In genomic region chr10:58967551-58968418, GRCh38 we compare ENCODE assay signal across 8 cellular contexts.
DNase-seq lines count a peak whose midpoint lies in the region; ATAC-seq and TF ChIP-seq lines count a peak whose summit lies in the region.

No MANE protein-coding gene starts in this region.

- ATAC-seq in GM18502 (IDR thresholded peaks at IDR 0.05; ENCODE audit: poor library complexity, unreplicated experiment): peak; percentile 55

- H3K23ac ChIP-seq in neuronal stem cell (ENCODE audit: low read depth, low read length, poor library complexity): no peak overlapping the region

- H4K8ac ChIP-seq in neuronal stem cell (ENCODE audit: low read depth, low read length): no peak overlapping the region

- WGBS in neuronal stem cell (ENCODE audit: extremely low coverage in 2 of 2, insufficient read length in 2 of 2, insufficient replicate concordance in 1 of 2), 2 donors: no CpG with 5 or more reads among the region's 19 CpGs

- H3K27me3 ChIP-seq in dorsolateral prefrontal cortex (no peaks in the 10 kb centered on the region), neuronal stem cell (ENCODE audit: control insufficient read depth in 3 of 3, insufficient read depth in 3 of 3, low read depth in 1 of 3, low read length in 3 of 3) (peaks cover 0 to 13% (median 0%) of the 10 kb centered on the region in 3 experiments)

- no peaks in the 10 kb centered on the region for H3K9me3 ChIP-seq in neuronal stem cell (replicated peaks in 1 of 2; ENCODE audit: control insufficient read depth in 2 of 2, insufficient read depth in 1 of 2, low read depth in 1 of 2, low read length in 2 of 2)

- H3K9ac ChIP-seq in neuronal stem cell (ENCODE audit: low read depth, low read length, poor library complexity): no peak overlapping the region

- H3K18ac ChIP-seq in neuronal stem cell (ENCODE audit: low read length): no peak overlapping the region

- intact Hi-C loops in dorsolateral prefrontal cortex (cut with DNase I): loop anchor here in 1 of 2 donors (10.0 kb wide), 1 partner anchor 127 kb away; no protein-coding TSS in a partner anchor

- peak in 2 of 56 donors; percentile 10 to 13 for TF ChIP-seq CTCF in dorsolateral prefrontal cortex (IDR thresholded peaks at IDR 0.05 in 54 of 56, conservative IDR thresholded peaks at IDR 0.05 in 2 of 56; ENCODE audit: low read depth in 1 of 56, partially characterized antibody in 56 of 56)

- H4K91ac ChIP-seq in neuronal stem cell (ENCODE audit: low read depth, low read length, poor library complexity): no peak overlapping the region

- peaks cover 4 to 26% of the 10 kb centered on the region in 2 donors for H3K4me1 ChIP-seq in neuronal stem cell (ENCODE audit: control insufficient read depth in 2 of 2, insufficient read depth in 1 of 2, low read depth in 1 of 2, low read length in 2 of 2)

- H3K36me3 ChIP-seq in neuronal stem cell (replicated peaks in 1 of 2; ENCODE audit: control insufficient read depth in 2 of 2, insufficient read depth in 2 of 2, low read length in 2 of 2): no peaks in the 10 kb centered on the region

- no peak overlapping the region for H2BK12ac ChIP-seq in neuronal stem cell (ENCODE audit: low read length)

- DNase-seq in HuH-7 (ENCODE audit: low spot score): peak; percentile 72
- DNase-seq in dorsolateral prefrontal cortex: peak; percentile 58 to 88 (median 74)
- DNase-seq in neuronal stem cell (ENCODE audit: low spot score): peak; percentile 85
- no peak for DNase-seq in activated CD4-positive, alpha-beta T cell treated with anti-CD3 and anti-CD28 coated beads for 4 hours
- DNase-seq in stimulated activated CD4-positive, alpha-beta T cell treated with anti-CD3 and anti-CD28 coated beads, Interleukin-4, amount 100 ng/mL, for 24 hours: no peak
- DNase-seq in activated CD4-positive, alpha-beta T cell treated with anti-CD3 and anti-CD28 coated beads, Interleukin-2, amount 50 U/mL, for 48 hours: no peak
- DNase-seq in NCI-H446 (lab: John Stamatoyannopoulos, UW): no peak

- no peak overlapping the region for H3K14ac ChIP-seq in neuronal stem cell (ENCODE audit: low read length)

- H3K27ac ChIP-seq in dorsolateral prefrontal cortex: peak overlapping the region; percentile 79 to 99 (median 96)
- peak overlapping the region; percentile 71 for H3K27ac ChIP-seq in neuronal stem cell (replicated peaks; ENCODE audit: low read length)

- H2BK120ac ChIP-seq in neuronal stem cell (ENCODE audit: low read depth, low read length): no peak overlapping the region

- no peak overlapping the region for H2AK5ac ChIP-seq in neuronal stem cell (ENCODE audit: low read depth, low read length)

- no peak overlapping the region for H3K4ac ChIP-seq in neuronal stem cell (ENCODE audit: low read length)

- no peaks in the 10 kb centered on the region for H3K79me1 ChIP-seq in neuronal stem cell (ENCODE audit: low read depth, low read length)

- no peak overlapping the region for H2BK15ac ChIP-seq in neuronal stem cell (ENCODE audit: low read length)

- H3K4me3 ChIP-seq in dorsolateral prefrontal cortex (peak overlapping the region in 55 of 59 donors; percentile 5 to 61 (median 38)), neuronal stem cell (ENCODE audit: low read length in 2 of 2) (peak overlapping the region in 1 of 2 donors; percentile 31)

- no peak overlapping the region for H2BK5ac ChIP-seq in neuronal stem cell (ENCODE audit: low read length)

- H2AFZ ChIP-seq in neuronal stem cell (ENCODE audit: low read length): peak overlapping the region; percentile 89

- H3K4me2 ChIP-seq in neuronal stem cell (ENCODE audit: insufficient read depth, low read length, poor library complexity, severe bottlenecking): no peak overlapping the region

Comparison
In these comparisons a context has a peak if more than half of its experiments do, and no peak if none do; other contexts are left out.
1. DNase-seq: peak in HuH-7 (single experiment), dorsolateral prefrontal cortex (10 of 10) and neuronal stem cell (single experiment); none in activated CD4-positive, alpha-beta T cell treated with anti-CD3 and anti-CD28 coated beads for 4 hours (0 of 2), stimulated activated CD4-positive, alpha-beta T cell treated with anti-CD3 and anti-CD28 coated beads, Interleukin-4, amount 100 ng/mL, for 24 hours (single experiment), activated CD4-positive, alpha-beta T cell treated with anti-CD3 and anti-CD28 coated beads, Interleukin-2, amount 50 U/mL, for 48 hours (0 of 2) and NCI-H446 (0 of 2).